ENCODE assay signal across 8 cellular contexts in the genomic region with DNA sequence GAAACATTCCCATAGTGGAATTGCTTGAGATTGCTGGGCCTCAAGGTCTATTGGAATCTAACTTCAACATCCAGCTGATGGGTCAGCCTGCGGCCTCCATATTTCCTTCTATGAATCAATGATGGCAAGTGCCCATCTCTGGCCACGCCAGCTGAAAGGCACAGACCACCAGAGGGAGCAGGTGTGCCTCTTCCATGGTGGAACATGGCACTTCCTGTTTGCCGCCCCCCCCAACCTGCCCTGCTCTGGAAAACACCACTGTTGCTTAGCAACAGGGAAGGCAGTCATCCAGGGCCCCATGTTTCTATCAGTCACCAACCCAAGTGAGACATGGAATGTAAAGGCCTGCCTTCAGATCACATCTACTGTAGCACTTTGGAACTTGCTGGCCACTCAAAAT. TPM values are rescaled to one million over a fixed set of nuclear protein-coding genes. Genes with fewer than 3 reads are reported as not detected.
DNase-seq lines count a peak whose midpoint lies in the region; ATAC-seq and TF ChIP-seq lines count a peak whose summit lies in the region.

No MANE protein-coding gene starts in this region.

- ATAC-seq in foreskin keratinocyte = peak; percentile 82
- no peak for ATAC-seq in GM19455 (IDR thresholded peaks at IDR 0.05; ENCODE audit: unreplicated experiment)
- ATAC-seq in GM19467 (IDR thresholded peaks at IDR 0.05; ENCODE audit: unreplicated experiment) = no peak

- H3K4me2 ChIP-seq in osteoblast (ENCODE audit: insufficient read depth, low read length) = no peak overlapping the region

- H3K27me3 ChIP-seq in HL-60 (ENCODE audit: insufficient read depth, poor library complexity, severe bottlenecking) (no peaks in the 10 kb centered on the region), foreskin keratinocyte (no peaks in the 10 kb centered on the region), osteoblast (ENCODE audit: insufficient read depth, low read length) (peaks cover 3% of the 10 kb centered on the region)

- H4K20me1 ChIP-seq in osteoblast (ENCODE audit: insufficient read depth, low read length) = no peaks in the 10 kb centered on the region

- H3K4me1 ChIP-seq in foreskin keratinocyte (no peaks in the 10 kb centered on the region), osteoblast (ENCODE audit: insufficient read depth, low read length) (no peaks in the 10 kb centered on the region)

- H3K9me3 ChIP-seq in osteoblast (ENCODE audit: low read depth, low read length) = no peaks in the 10 kb centered on the region

- H3K4me3 ChIP-seq in HL-60 (replicated peaks; ENCODE audit: insufficient read depth, low read length) (no peak overlapping the region), osteoblast (ENCODE audit: insufficient read depth, low read length) (no peak overlapping the region)

- H3K79me2 ChIP-seq in osteoblast (ENCODE audit: insufficient read depth, low read length) = no peaks in the 10 kb centered on the region

- TF ChIP-seq CTCF in HL-60 (IDR thresholded peaks at IDR 0.05; ENCODE audit: insufficient read depth, low read length) (no peak), foreskin keratinocyte (conservative IDR thresholded peaks at IDR 0.05) (peak; percentile 54), osteoblast (IDR thresholded peaks at IDR 0.05; ENCODE audit: extremely low read depth, low read depth, low read length) (peak; percentile 47)

- H3K36me3 ChIP-seq in osteoblast (ENCODE audit: insufficient read depth, low read length) = no peaks in the 10 kb centered on the region

- H3K27ac ChIP-seq in HL-60 (replicated peaks) = no peak overlapping the region
- H3K27ac ChIP-seq in foreskin keratinocyte = no peak overlapping the region
- H3K27ac ChIP-seq in osteoblast (ENCODE audit: low read depth, low read length) = no peak overlapping the region

- H2AFZ ChIP-seq in osteoblast (ENCODE audit: low read length) = no peak overlapping the region

- DNase-seq in GM04504 (ENCODE audit: low read depth) (peak; percentile 19), HL-60 (ENCODE audit: low read depth in 1 of 2, low spot score in 1 of 2) (peak; percentile 22 to 27), NCI-H82 (lab: John Stamatoyannopoulos, UW) (peak; percentile 75), activated T-cell treated with anti-CD3 and anti-CD28 coated beads for 1 hour (ENCODE audit: low read depth) (peak; percentile 1), foreskin keratinocyte (peak; percentile 17 to 39), osteoblast (ENCODE audit: insufficient read length, low spot score, missing footprints) (no peak)

RNA-seq across cellular contexts. Expression of gene PAGE4, which starts 11.6 kb away (rescaled TPM):
- total RNA-seq in foreskin keratinocyte (not detected in 2 replicates), osteoblast (not detected in 2 replicates)
- not detected in 2 replicates for polyA plus RNA-seq in foreskin keratinocyte

RNA-seq across cellular contexts. Expression of gene USP27X, which starts 38.6 kb away (rescaled TPM):
- total RNA-seq in foreskin keratinocyte = 2.8 and 2.9 TPM in 2 replicates
- polyA plus RNA-seq in foreskin keratinocyte = 1.9 and 2.4 TPM in 2 replicates
- total RNA-seq in osteoblast = 3.6 and 4.1 TPM in 2 replicates
